18 cellular contexts compared by ENCODE assay signal in the genomic region with DNA sequence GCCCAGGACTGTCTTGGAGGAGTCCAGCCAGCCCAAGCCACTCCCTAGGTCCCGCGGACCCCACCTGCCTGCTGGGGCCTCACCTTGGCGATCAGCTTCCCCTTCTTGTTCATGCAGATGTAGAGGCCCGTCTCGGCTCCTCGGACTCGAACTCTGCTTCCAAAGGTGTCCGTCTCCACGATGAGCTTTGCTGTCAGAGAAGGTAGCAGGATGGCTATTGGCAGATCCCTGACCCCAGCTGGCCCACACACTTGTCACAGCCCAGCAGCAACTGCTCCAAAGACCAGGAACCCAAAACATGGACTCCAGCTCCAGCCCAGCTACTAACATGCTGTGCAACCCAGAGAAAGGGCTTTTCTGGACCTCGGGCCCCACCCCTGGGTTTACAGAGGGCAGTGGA. TPM values are rescaled to one million over a fixed set of nuclear protein-coding genes. Genes with fewer than 3 reads are reported as not detected.
"Had no signal": no experiment of that assay in that cellular context is flagged by ENCODE, and none has a peak within 500 bp of the region (broad histone marks: within the 10 kb centered on the region; RNA-seq: fewer than 3 reads in every experiment).

No MANE protein-coding gene starts in this region.

- DNase-seq: colonic mucosa; effector CD4-positive, alpha-beta T cell; foreskin melanocyte; kidney glomerular epithelial cell; midbrain; naive B cell; small intestine; stimulated activated CD4-positive, alpha-beta T cell treated with anti-CD3 and anti-CD28 coated beads, Interleukin-12 subunit alpha, Interleukin-12 subunit beta, amount 100 ng/mL, for 4 hours; stimulated activated naive CD4-positive, alpha-beta T cell; trophoblast cell had no signal

- H3K27ac ChIP-seq: colonic mucosa, hepatocyte, right atrium auricular region had no signal

- H3K4me3 ChIP-seq: colonic mucosa, hepatocyte, right atrium auricular region had no signal

- ATAC-seq: left lobe of liver had no signal

- H3K36me3 ChIP-seq: colonic mucosa, right atrium auricular region had no signal

- H3K9me3 ChIP-seq: colonic mucosa, right atrium auricular region had no signal

- H3K4me1 ChIP-seq: colonic mucosa had no signal

RNA-seq across cellular contexts. Expression of a gene that starts 4.5 kb away (rescaled TPM):
- total RNA-seq: colonic mucosa, dermis microvascular lymphatic vessel endothelial cell, hepatocyte, left lobe of liver, lower leg skin, osteocyte, right atrium auricular region had no signal
- polyA plus RNA-seq: esophagus, hepatocyte, thymus had no signal
